Comparison of ENCODE assay signal across 1 cellular context in the genomic region with DNA sequence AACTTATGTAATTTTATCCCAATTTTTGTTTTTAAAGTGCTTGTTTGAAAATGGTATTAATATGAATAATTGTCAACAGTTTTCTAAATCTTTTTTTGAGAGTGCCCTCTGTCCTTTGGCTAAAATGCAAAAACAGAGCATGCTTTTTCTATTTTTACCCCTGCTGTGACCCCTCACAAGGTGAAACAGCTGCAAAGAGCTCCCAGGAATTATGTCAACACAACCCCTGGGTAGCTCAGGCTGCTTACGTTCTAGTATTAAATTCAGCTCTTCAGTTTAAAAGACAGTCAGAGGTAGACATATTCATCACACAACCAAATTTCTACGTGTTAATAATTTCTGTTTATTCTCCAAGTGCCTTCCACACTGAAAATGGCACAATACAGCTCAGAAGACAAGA.
TF ChIP-seq lines count a peak whose summit lies in the region.

No MANE protein-coding gene starts in this region.

TF ChIP-seq in GM23338, 12 proteins besides CTCF, POLR2A, EP300 and RAD21 (continued from another document):
- TF ChIP-seq, protein P1, sequence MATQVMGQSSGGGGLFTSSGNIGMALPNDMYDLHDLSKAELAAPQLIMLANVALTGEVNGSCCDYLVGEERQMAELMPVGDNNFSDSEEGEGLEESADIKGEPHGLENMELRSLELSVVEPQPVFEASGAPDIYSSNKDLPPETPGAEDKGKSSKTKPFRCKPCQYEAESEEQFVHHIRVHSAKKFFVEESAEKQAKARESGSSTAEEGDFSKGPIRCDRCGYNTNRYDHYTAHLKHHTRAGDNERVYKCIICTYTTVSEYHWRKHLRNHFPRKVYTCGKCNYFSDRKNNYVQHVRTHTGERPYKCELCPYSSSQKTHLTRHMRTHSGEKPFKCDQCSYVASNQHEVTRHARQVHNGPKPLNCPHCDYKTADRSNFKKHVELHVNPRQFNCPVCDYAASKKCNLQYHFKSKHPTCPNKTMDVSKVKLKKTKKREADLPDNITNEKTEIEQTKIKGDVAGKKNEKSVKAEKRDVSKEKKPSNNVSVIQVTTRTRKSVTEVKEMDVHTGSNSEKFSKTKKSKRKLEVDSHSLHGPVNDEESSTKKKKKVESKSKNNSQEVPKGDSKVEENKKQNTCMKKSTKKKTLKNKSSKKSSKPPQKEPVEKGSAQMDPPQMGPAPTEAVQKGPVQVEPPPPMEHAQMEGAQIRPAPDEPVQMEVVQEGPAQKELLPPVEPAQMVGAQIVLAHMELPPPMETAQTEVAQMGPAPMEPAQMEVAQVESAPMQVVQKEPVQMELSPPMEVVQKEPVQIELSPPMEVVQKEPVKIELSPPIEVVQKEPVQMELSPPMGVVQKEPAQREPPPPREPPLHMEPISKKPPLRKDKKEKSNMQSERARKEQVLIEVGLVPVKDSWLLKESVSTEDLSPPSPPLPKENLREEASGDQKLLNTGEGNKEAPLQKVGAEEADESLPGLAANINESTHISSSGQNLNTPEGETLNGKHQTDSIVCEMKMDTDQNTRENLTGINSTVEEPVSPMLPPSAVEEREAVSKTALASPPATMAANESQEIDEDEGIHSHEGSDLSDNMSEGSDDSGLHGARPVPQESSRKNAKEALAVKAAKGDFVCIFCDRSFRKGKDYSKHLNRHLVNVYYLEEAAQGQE (IDR thresholded peaks at IDR 0.05; ENCODE audit: unreplicated experiment): no peak
- TF ChIP-seq, protein P2, sequence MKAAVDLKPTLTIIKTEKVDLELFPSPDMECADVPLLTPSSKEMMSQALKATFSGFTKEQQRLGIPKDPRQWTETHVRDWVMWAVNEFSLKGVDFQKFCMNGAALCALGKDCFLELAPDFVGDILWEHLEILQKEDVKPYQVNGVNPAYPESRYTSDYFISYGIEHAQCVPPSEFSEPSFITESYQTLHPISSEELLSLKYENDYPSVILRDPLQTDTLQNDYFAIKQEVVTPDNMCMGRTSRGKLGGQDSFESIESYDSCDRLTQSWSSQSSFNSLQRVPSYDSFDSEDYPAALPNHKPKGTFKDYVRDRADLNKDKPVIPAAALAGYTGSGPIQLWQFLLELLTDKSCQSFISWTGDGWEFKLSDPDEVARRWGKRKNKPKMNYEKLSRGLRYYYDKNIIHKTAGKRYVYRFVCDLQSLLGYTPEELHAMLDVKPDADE (IDR thresholded peaks at IDR 0.05): no peak
